ENCODE assay signal across 8 cellular contexts in the genomic region with DNA sequence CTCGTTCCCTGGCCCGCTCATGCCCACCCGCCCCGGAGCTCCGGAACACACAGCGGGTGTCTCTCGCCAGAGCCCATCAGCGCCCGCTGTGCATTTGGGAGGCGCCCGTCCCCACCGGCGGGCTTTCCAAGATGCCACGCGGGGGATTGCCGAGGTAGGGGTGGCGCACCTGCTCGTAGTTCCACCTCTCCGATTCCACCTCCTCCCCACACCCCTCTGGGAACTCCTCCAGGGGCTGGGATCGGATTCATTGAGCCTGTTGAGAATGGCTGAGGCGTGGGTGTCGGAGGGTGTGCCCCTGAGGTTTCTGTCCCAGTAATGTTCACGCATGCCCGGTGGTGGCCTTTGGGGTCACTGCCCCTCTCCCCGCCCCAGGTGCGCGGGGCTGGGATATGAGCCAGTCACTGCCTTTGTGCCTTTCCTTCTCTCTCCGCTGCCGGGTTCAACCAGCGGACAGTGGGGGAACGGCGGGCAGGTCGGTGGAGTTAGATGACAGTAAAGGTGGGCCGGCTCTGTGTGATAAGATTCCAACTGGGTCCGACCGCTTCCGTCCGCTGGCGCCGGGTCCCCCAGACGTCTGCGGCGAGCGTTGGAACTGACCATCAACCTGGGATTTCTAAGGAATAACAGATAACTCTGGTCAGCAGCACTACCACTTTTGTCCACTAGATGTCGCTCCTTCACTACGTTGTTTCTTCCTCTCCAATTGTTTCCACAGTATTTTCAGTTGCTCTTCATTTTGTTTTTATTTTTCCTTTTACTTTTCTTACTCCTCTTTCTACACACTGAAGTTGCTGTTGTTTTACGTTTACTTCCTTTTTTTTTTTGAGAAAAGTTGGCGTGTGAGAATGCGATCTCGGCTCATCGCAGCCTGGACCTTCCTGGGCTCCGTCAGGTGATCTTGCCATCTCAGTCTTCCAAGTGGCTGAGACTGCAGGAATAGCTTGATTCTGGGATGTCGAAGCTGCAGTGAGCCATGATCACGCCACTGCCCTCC.
DNase-seq lines count a peak whose midpoint lies in the region; ATAC-seq lines count a peak whose summit lies in the region.

No MANE protein-coding gene starts in this region.

- DNase-seq in SIG-M5 treated with dmso at 0.1 percent for 504 hours (lab: John Stamatoyannopoulos, UW; ENCODE audit: unreplicated experiment) (peak; percentile 61), SIG-M5 (lab: John Stamatoyannopoulos, UW) (no peak), NCI-H226 (peak; percentile 23), ecto neural progenitor cell (ENCODE audit: low spot score) (peak; percentile 65), lung microvascular endothelial cell (ENCODE audit: low read depth in 2 of 2) (peak; percentile 77 to 79)
- DNase-seq in activated CD4-positive, alpha-beta T cell treated with anti-CD3 and anti-CD28 coated beads, Interleukin-2, amount 50 U/mL, for 24 hours (ENCODE audit: low read depth in 1 of 2, low spot score in 1 of 2) = peak; percentile 35 to 49
- DNase-seq in stimulated activated CD4-positive, alpha-beta T cell treated with anti-CD3 and anti-CD28 coated beads, TNF-alpha, amount 100 ng/mL, for 4 hours (ENCODE audit: low read depth in 3 of 3) = peak in 2 of 3 experiments; percentile 21 to 29

- ATAC-seq in HG02970 (IDR thresholded peaks at IDR 0.05; ENCODE audit: low FRiP score, unreplicated experiment) = peak; percentile 59
